ENCODE assay signal across 8 cellular contexts in the genomic region with DNA sequence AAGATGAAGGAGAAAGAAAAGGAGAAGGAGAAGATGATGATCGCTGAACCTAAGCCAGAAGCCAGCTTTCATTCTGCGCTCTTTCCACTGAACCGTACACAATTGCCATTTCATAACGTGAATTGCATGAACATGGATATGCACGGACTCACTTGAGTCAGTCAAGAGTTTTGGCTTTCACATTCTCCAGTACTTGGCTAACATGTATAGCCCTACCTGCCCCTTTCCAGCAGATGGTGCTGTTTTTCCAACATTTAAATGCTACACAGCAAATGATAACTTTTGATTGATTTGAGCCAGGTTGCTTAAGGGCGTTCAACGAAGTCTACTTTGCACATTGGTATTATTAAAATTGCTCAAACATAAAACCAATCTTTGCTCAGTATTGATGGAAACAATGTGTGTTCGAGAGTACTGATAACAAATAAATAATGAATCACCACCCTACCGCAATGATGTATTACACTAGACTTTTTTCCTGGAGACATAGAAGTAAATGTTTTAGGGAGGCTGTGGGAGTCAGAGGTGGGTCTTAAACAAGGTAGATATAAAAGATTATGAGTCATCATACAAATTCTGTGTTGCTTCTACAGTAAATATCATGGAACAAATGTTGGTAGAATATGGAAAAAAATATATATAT.
DNase-seq lines count a peak whose midpoint lies in the region; ATAC-seq, FAIRE-seq and TF ChIP-seq lines count a peak whose summit lies in the region.

No MANE protein-coding gene starts in this region.

- peak; percentile 39 for FAIRE-seq in G401.6 (lab: Jason Lieb, UNC)

- H3K9me3 Mint-ChIP-seq in GM23338 (no peaks in the 10 kb centered on the region), endodermal cell (peaks cover 1% of the 10 kb centered on the region), memory B cell (no peaks in the 10 kb centered on the region)

- H3K4me1 Mint-ChIP-seq in GM23338 (peaks cover 2% of the 10 kb centered on the region; the same call in 1 of the 3 replicates), endodermal cell (peaks cover 4% of the 10 kb centered on the region), memory B cell (no peaks in the 10 kb centered on the region)

- no peak for TF ChIP-seq POLR2A in Peyer's patch (IDR thresholded peaks at IDR 0.05)

- H3K9me2 ChIP-seq in GM23338 (ENCODE audit: insufficient read depth), result no peaks in the 10 kb centered on the region

- H3K4me1 ChIP-seq in GM23338 (ENCODE audit: insufficient read depth), result peaks cover 7% of the 10 kb centered on the region
- no peaks in the 10 kb centered on the region for H3K4me1 ChIP-seq in KMS-11 (ENCODE audit: low read depth, poor library complexity, severe bottlenecking)
- no peaks in the 10 kb centered on the region for H3K4me1 ChIP-seq in Peyer's patch
- H3K4me1 ChIP-seq in endodermal cell (ENCODE audit: control insufficient read depth, insufficient read depth, low read length), result no peaks in the 10 kb centered on the region

- H3K4me3 ChIP-seq in GM23338, result no peak overlapping the region
- H3K4me3 ChIP-seq in KMS-11 (IDR thresholded peaks at IDR 0.05; ENCODE audit: insufficient read depth, low read depth, low read length), result no peak overlapping the region
- no peak overlapping the region for H3K4me3 ChIP-seq in Peyer's patch
- H3K4me3 ChIP-seq in endodermal cell (ENCODE audit: low read length), result no peak overlapping the region

- no peaks in the 10 kb centered on the region for H4K20me1 ChIP-seq in GM23338 (replicated peaks; ENCODE audit: insufficient read depth)
- no peaks in the 10 kb centered on the region for H4K20me1 ChIP-seq in KMS-11 (ENCODE audit: insufficient read depth)

- whole genome bisulfite sequencing in endodermal cell (ENCODE audit: insufficient coverage in 1 of 2, insufficient read length in 1 of 2), 2 experiments, result 45 to 52% methylated on average over 4 to 9 of the region's 9 CpGs

- H3K9me3 ChIP-seq in Peyer's patch (no peaks in the 10 kb centered on the region), endodermal cell (ENCODE audit: control insufficient read depth, low read length) (no peaks in the 10 kb centered on the region)

- H3K4me3 Mint-ChIP-seq in GM23338 (no peak overlapping the region), endodermal cell (no peak overlapping the region), memory B cell (no peak overlapping the region)

- no peaks in the 10 kb centered on the region for H3F3A ChIP-seq in GM23338 (replicated peaks; ENCODE audit: low read depth)

- H3K79me2 ChIP-seq in GM23338 (replicated peaks; ENCODE audit: insufficient read depth) (no peaks in the 10 kb centered on the region), KMS-11 (ENCODE audit: insufficient read depth, low read depth) (no peaks in the 10 kb centered on the region)

- peak; percentile 93 for ATAC-seq in GM23338
- peak; percentile 35 for ATAC-seq in memory B cell (ENCODE audit: low read depth)
- ATAC-seq in HG03095 (IDR thresholded peaks at IDR 0.05; ENCODE audit: unreplicated experiment), result no peak

- H3K36me3 ChIP-seq in GM23338 (ENCODE audit: insufficient read depth) (no peaks in the 10 kb centered on the region), KMS-11 (ENCODE audit: insufficient read depth) (no peaks in the 10 kb centered on the region), Peyer's patch (no peaks in the 10 kb centered on the region), endodermal cell (ENCODE audit: control insufficient read depth, insufficient read depth, low read length) (no peaks in the 10 kb centered on the region)

- H3K27me3 Mint-ChIP-seq in GM23338 (ENCODE audit: insufficient read depth, low read depth, poor library complexity), result no peaks in the 10 kb centered on the region
- H3K27me3 Mint-ChIP-seq in endodermal cell (ENCODE audit: insufficient read depth), result no peaks in the 10 kb centered on the region
- no peaks in the 10 kb centered on the region for H3K27me3 Mint-ChIP-seq in memory B cell

- H3K27ac Mint-ChIP-seq in GM23338 (no peak overlapping the region), endodermal cell (no peak overlapping the region), memory B cell (no peak overlapping the region)

- peak; percentile 83 for TF ChIP-seq CTCF in 22Rv1 (IDR thresholded peaks at IDR 0.05)
- TF ChIP-seq CTCF in GM23338 (conservative IDR thresholded peaks at IDR 0.05; ENCODE audit: low read depth in 2 of 2), result peak; percentile 88 to 89
- peak; percentile 83 for TF ChIP-seq CTCF in KMS-11 (conservative IDR thresholded peaks at IDR 0.05; ENCODE audit: low read depth, low read length)
- peak in 4 of 6 experiments; percentile 47 to 85 (median 78) for TF ChIP-seq CTCF in Peyer's patch (IDR thresholded peaks at IDR 0.05)
- TF ChIP-seq CTCF in endodermal cell (conservative IDR thresholded peaks at IDR 0.05), result peak; percentile 92

- H3K27ac ChIP-seq in 22Rv1 (no peak overlapping the region), GM23338 (ENCODE audit: low read depth) (no peak overlapping the region), KMS-11 (no peak overlapping the region), Peyer's patch (no peak overlapping the region), endodermal cell (ENCODE audit: low read depth, low read length) (no peak overlapping the region)

- H3K4me2 ChIP-seq in GM23338 (no peak overlapping the region), KMS-11 (no peak overlapping the region)

- H3K36me3 Mint-ChIP-seq in GM23338 (ENCODE audit: low read depth) (0 out of 3 replicates have a peak, but pooled peaks cover 2% of the 10 kb centered on the region), endodermal cell (ENCODE audit: low read depth) (peaks cover 3% of the 10 kb centered on the region), memory B cell (no peaks in the 10 kb centered on the region)

- H3K27me3 ChIP-seq in GM23338 (ENCODE audit: insufficient read depth), result no peaks in the 10 kb centered on the region
- H3K27me3 ChIP-seq in KMS-11 (ENCODE audit: insufficient read depth, low read depth), result no peaks in the 10 kb centered on the region
- no peaks in the 10 kb centered on the region for H3K27me3 ChIP-seq in Peyer's patch
- no peaks in the 10 kb centered on the region for H3K27me3 ChIP-seq in endodermal cell (ENCODE audit: control insufficient read depth, insufficient read depth, low read length, poor library complexity, severe bottlenecking)

- H3K9ac ChIP-seq in KMS-11 (no peak overlapping the region), endodermal cell (ENCODE audit: extremely low read depth, low read length, poor library complexity, severe bottlenecking) (no peak overlapping the region)

- no peak overlapping the region for H2AFZ ChIP-seq in GM23338
- H2AFZ ChIP-seq in KMS-11 (ENCODE audit: low read depth), result no peak overlapping the region

- peak; percentile 83 for DNase-seq in GM23338 (ENCODE audit: low spot score)
- peak in 1 of 3 donors; percentile 60 for DNase-seq in Peyer's patch
- DNase-seq in endodermal cell, result peak; percentile 58
- no peak for DNase-seq in memory B cell (ENCODE audit: low spot score in 2 of 2)

TF ChIP-seq in GM23338, 12 proteins besides CTCF, POLR2A, EP300 and RAD21:
- TF ChIP-seq ZNF331 (CRISPR knock-in tag; IDR thresholded peaks at IDR 0.05; ENCODE audit: low read depth), result no peak
- no peak for TF ChIP-seq JUNB (IDR thresholded peaks at IDR 0.05; ENCODE audit: unreplicated experiment)
- TF ChIP-seq ZNF114 (CRISPR knock-in tag; IDR thresholded peaks at IDR 0.05), result no peak
- TF ChIP-seq EZH2 (IDR thresholded peaks at IDR 0.05; ENCODE audit: low read depth, unreplicated experiment), result no peak
- TF ChIP-seq NANOG (IDR thresholded peaks at IDR 0.05; ENCODE audit: borderline replicate concordance), result no peak

Comparison
In these comparisons a context has a peak if more than half of its experiments do, and no peak if none do; other contexts are left out.
1. DNase-seq: peak in GM23338 (single experiment) and endodermal cell (single experiment); none in memory B cell (0 of 2).
2. Peak in every context shown above with its lines, with median percentiles within 50 percentile points of each other: CTCF ChIP-seq.